Comparison of ENCODE assay signal across 21 cellular contexts in the genomic region with DNA sequence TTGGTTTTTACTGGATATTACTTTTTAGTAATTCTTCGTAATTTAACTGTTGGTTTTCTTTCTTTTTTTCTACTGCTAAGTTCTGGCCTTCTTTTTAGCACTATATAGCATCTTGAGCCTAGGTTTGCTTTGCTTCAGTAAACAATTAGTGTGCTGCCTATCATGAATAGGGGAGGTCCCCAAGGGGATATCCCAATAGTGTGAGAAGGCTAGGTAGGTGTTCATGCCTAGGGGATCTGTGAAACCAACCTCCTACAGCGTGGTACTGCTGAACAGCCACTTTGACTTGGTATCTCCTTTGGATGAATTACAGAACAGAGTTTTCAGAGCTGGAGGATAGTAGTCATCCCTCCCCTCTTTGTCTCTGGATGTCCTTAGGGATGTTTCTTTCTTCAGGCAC.
DNase-seq lines count a peak whose midpoint lies in the region; ATAC-seq, FAIRE-seq and TF ChIP-seq lines count a peak whose summit lies in the region.
"Had no signal": no experiment of that assay in that cellular context is flagged by ENCODE, and none has a peak within 500 bp of the region (broad histone marks: within the 10 kb centered on the region; RNA-seq: fewer than 3 reads in every experiment).

No MANE protein-coding gene starts in this region.

- H3K4me1 ChIP-seq in GM12878 (ENCODE audit: control insufficient read depth, insufficient read depth, low read length), result no peaks in the 10 kb centered on the region
- H3K4me1 ChIP-seq: A549; BLaER1 treated with 17β-estradiol and CSF1 and Interleukin-3, amounts not matched to agents 10 nM and 100 nM; Caco-2 had no signal

- SMC1A ChIA-PET in GM12878 (lab: Charles Lee; ENCODE audit: uncharacterized antibody, unreplicated experiment), result interaction anchor here (0.9 to 1.6 kb wide), 2 partner anchors 30 to 188 kb away, joined by 3 read pairs; no protein-coding TSS in a partner anchor

- intact Hi-C loops in GM12878 (cut with micrococcal nuclease; ENCODE audit: unreplicated experiment), result no loop called here
- intact Hi-C loops in Right ventricle myocardium superior (cut with DNase I), result no loop called here

- DNase-seq in GM12892 (ENCODE audit: insufficient read length), result no peak
- DNase-seq in GM12878 (ENCODE audit: low read depth, low spot score), result no peak
- DNase-seq in Right ventricle myocardium superior, result no peak
- DNase-seq in naive thymus-derived CD8-positive, alpha-beta T cell, result no peak
- no peak for DNase-seq in RWPE1 (ENCODE audit: low spot score)
- DNase-seq: AML-193; Caco-2; Calu3; CD4-positive, alpha-beta T cell; CD8-positive, alpha-beta T cell; DMS79 treated with DMSO at 0.1 percent for 48 hours; GF-D8 had no signal

- in situ Hi-C loops in GM12878 (cut with MboI), result no loop called here

- FAIRE-seq in GM12892 (lab: Jason Lieb, UNC) (peak; percentile 46), GM12878 (lab: Jason Lieb, UNC) (no peak)
- FAIRE-seq: A549, D721Med, G401.6, GM19239 had no signal

- peaks cover 0 to 4% (median 0%) of the 10 kb centered on the region in 5 donors for H3K27me3 Mint-ChIP-seq in naive thymus-derived CD8-positive, alpha-beta T cell
- H3K27me3 Mint-ChIP-seq: B cell; CD4-positive, alpha-beta T cell had no signal

- no peak overlapping the region for H3K4me2 ChIP-seq in GM12878 (ENCODE audit: control insufficient read depth, insufficient read depth)
- H3K4me2 ChIP-seq: A549; BLaER1 treated with 17β-estradiol and CSF1 and Interleukin-3, amounts not matched to agents 10 nM and 100 nM had no signal

- 4% methylated on average over 2 of the region's 2 CpGs for WGBS in GM12878 (ENCODE audit: insufficient coverage, insufficient replicate concordance, low lambda C conversion rate, missing lambda C conversion rate)

- H4K20me1 ChIP-seq in GM12878 (ENCODE audit: control insufficient read depth, insufficient read depth), result no peaks in the 10 kb centered on the region
- H4K20me1 ChIP-seq: BLaER1 treated with 17β-estradiol and CSF1 and Interleukin-3, amounts not matched to agents 10 nM and 100 nM had no signal

- TF ChIP-seq CTCF in GM12878 (IDR thresholded peaks at IDR 0.05 in 2 of 3, conservative IDR thresholded peaks at IDR 0.05 in 1 of 3; ENCODE audit: control insufficient read depth in 2 of 3, extremely low read depth in 1 of 3, insufficient read depth in 1 of 3, low read depth in 3 of 3, low read length in 3 of 3) (no peak), RWPE1 (conservative IDR thresholded peaks at IDR 0.05; ENCODE audit: low read depth) (no peak)

- TF ChIP-seq POLR2A in GM12892 (IDR thresholded peaks at IDR 0.05; ENCODE audit: low read depth, low read length) (no peak), GM12878 (IDR thresholded peaks at IDR 0.05; ENCODE audit: low read depth, low read length) (no peak)

- BruUV-seq in GM12878 (replicated peaks; lab: Mats Ljungman, UMichigan), result no TSS peak

- H3K79me2 ChIP-seq in GM12878 (ENCODE audit: control insufficient read depth, insufficient read depth, low read length), result no peaks in the 10 kb centered on the region

- no peak overlapping the region for H3K27ac Mint-ChIP-seq in naive thymus-derived CD8-positive, alpha-beta T cell
- H3K27ac Mint-ChIP-seq: B cell; CD4-positive, alpha-beta T cell; CD8-positive, alpha-beta T cell had no signal

- peaks cover 0 to 21% (median 3%) of the 10 kb centered on the region in 9 donors for H3K9me3 Mint-ChIP-seq in naive thymus-derived CD8-positive, alpha-beta T cell
- H3K9me3 Mint-ChIP-seq: CD8-positive, alpha-beta T cell had no signal

- no peaks in the 10 kb centered on the region for H3K9me3 ChIP-seq in GM12878 (replicated peaks; ENCODE audit: control insufficient read depth, insufficient read depth, low read length)
- H3K9me3 ChIP-seq: A549; BLaER1 treated with 17β-estradiol and CSF1 and Interleukin-3, amounts not matched to agents 10 nM and 100 nM; Caco-2 had no signal

- no peaks in the 10 kb centered on the region for H3K36me3 ChIP-seq in GM12878 (ENCODE audit: control insufficient read depth in 2 of 2, insufficient read depth in 2 of 2, low read length in 1 of 2)
- H3K36me3 ChIP-seq: BLaER1 treated with 17β-estradiol and CSF1 and Interleukin-3, amounts not matched to agents 10 nM and 100 nM had no signal

- no peak overlapping the region for H2AFZ ChIP-seq in GM12878 (ENCODE audit: control insufficient read depth, low read depth, low read length)

- CTCF ChIA-PET in GM12878 (lab: Yijun Ruan, JAX) (no interaction called here), RWPE1 (lab: Yijun Ruan, JAX) (no interaction called here)

- H3K27me3 ChIP-seq in GM12878 (replicated peaks in 1 of 2; ENCODE audit: control insufficient read depth in 2 of 2, insufficient read depth in 2 of 2, low read length in 1 of 2), result no peaks in the 10 kb centered on the region
- H3K27me3 ChIP-seq: BLaER1 treated with 17β-estradiol and CSF1 and Interleukin-3, amounts not matched to agents 10 nM and 100 nM had no signal

- no peak for TF ChIP-seq RAD21 in GM12878 (IDR thresholded peaks at IDR 0.05; ENCODE audit: insufficient read depth, low read depth, low read length)

- H3K4me3 ChIP-seq in GM12878, result no peak overlapping the region
- H3K4me3 ChIP-seq: A549; BLaER1 treated with 17β-estradiol and CSF1 and Interleukin-3, amounts not matched to agents 10 nM and 100 nM had no signal

- no peaks in the 10 kb centered on the region for H3K36me3 Mint-ChIP-seq in naive thymus-derived CD8-positive, alpha-beta T cell
- H3K36me3 Mint-ChIP-seq: CD8-positive, alpha-beta T cell had no signal

- POLR2A ChIA-PET in GM12878 (lab: Charles Lee) (no interaction called here), RWPE1 (lab: Yijun Ruan, JAX; ENCODE audit: low non-redundant PET) (no interaction called here)
- POLR2A ChIA-PET in naive thymus-derived CD8-positive, alpha-beta T cell (lab: Charles Lee), result no interaction called here

- no peak for TF ChIP-seq EP300 in GM12878 (IDR thresholded peaks at IDR 0.05; ENCODE audit: borderline replicate concordance in 1 of 2, control insufficient read depth in 1 of 2, low read depth in 2 of 2, low read length in 2 of 2)

- no peak overlapping the region for H3K4me3 Mint-ChIP-seq in naive thymus-derived CD8-positive, alpha-beta T cell
- H3K4me3 Mint-ChIP-seq: B cell; CD4-positive, alpha-beta T cell; CD8-positive, alpha-beta T cell had no signal

- H3K9ac ChIP-seq in GM12878 (ENCODE audit: control insufficient read depth, insufficient read depth, low read length), result no peak overlapping the region
- H3K9ac ChIP-seq: BLaER1 treated with 17β-estradiol and CSF1 and Interleukin-3, amounts not matched to agents 10 nM and 100 nM had no signal

- peak; percentile 72 for ATAC-seq in GM18868 (IDR thresholded peaks at IDR 0.05; ENCODE audit: unreplicated experiment)
- ATAC-seq in GM12878, result peak; percentile 20; the same call in 1 of the 3 replicates
- ATAC-seq in Right ventricle myocardium superior (ENCODE audit: poor library complexity), result no peak
- no peak for ATAC-seq in naive thymus-derived CD8-positive, alpha-beta T cell
- ATAC-seq: A549; CD8-positive, alpha-beta T cell had no signal

- no peaks in the 10 kb centered on the region for H3K4me1 Mint-ChIP-seq in naive thymus-derived CD8-positive, alpha-beta T cell
- H3K4me1 Mint-ChIP-seq: B cell had no signal

- no peak overlapping the region for H3K27ac ChIP-seq in GM12878 (ENCODE audit: control insufficient read depth, insufficient read depth)
- H3K27ac ChIP-seq in RWPE1, result no peak overlapping the region
- H3K27ac ChIP-seq: 22Rv1; A549; BLaER1 treated with 17β-estradiol and CSF1 and Interleukin-3, amounts not matched to agents 10 nM and 100 nM; C4-2B had no signal

- RAD21 ChIA-PET in GM12878 (lab: Charles Lee; ENCODE audit: unreplicated experiment), result no interaction called here

TF ChIP-seq in GM12878, 131 proteins besides CTCF, POLR2A, EP300 and RAD21 (continues in another document):
- TF ChIP-seq BCL3 (IDR thresholded peaks at IDR 0.05; ENCODE audit: borderline replicate concordance, insufficient read depth, low read depth, low read length, poor library complexity, severe bottlenecking), result no peak
- TF ChIP-seq, protein P1, sequence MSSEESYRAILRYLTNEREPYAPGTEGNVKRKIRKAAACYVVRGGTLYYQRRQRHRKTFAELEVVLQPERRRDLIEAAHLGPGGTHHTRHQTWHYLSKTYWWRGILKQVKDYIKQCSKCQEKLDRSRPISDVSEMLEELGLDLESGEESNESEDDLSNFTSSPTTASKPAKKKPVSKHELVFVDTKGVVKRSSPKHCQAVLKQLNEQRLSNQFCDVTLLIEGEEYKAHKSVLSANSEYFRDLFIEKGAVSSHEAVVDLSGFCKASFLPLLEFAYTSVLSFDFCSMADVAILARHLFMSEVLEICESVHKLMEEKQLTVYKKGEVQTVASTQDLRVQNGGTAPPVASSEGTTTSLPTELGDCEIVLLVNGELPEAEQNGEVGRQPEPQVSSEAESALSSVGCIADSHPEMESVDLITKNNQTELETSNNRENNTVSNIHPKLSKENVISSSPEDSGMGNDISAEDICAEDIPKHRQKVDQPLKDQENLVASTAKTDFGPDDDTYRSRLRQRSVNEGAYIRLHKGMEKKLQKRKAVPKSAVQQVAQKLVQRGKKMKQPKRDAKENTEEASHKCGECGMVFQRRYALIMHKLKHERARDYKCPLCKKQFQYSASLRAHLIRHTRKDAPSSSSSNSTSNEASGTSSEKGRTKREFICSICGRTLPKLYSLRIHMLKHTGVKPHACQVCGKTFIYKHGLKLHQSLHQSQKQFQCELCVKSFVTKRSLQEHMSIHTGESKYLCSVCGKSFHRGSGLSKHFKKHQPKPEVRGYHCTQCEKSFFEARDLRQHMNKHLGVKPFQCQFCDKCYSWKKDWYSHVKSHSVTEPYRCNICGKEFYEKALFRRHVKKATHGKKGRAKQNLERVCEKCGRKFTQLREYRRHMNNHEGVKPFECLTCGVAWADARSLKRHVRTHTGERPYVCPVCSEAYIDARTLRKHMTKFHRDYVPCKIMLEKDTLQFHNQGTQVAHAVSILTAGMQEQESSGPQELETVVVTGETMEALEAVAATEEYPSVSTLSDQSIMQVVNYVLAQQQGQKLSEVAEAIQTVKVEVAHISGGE (CRISPR knock-in tag; IDR thresholded peaks at IDR 0.05), result no peak

Comparison
In these comparisons a context has a peak if more than half of its experiments do, and no peak if none do; other contexts are left out.
1. ATAC-seq: peak in GM18868 (single experiment) and GM12878 (single experiment); none in Right ventricle myocardium superior (single experiment) and naive thymus-derived CD8-positive, alpha-beta T cell (0 of 2).